1 cellular context compared by ENCODE assay signal in genomic region chr6:81759782-81760181, GRCh38.
TF ChIP-seq lines count a peak whose summit lies in the region.

No MANE protein-coding gene starts in this region.

TF ChIP-seq in GM12878, 131 proteins besides CTCF, POLR2A, EP300 and RAD21 (continued from another document):
- TF ChIP-seq PRDM15 (CRISPR knock-in tag; IDR thresholded peaks at IDR 0.05) (no peak), MLLT1 (IDR thresholded peaks at IDR 0.05) (no peak), SKIL (IDR thresholded peaks at IDR 0.05; ENCODE audit: low read depth, poor library complexity, severe bottlenecking) (peak; percentile 52), STAT1 (conservative IDR thresholded peaks at IDR 0.05) (no peak), GATAD2B (conservative IDR thresholded peaks at IDR 0.05; ENCODE audit: low read depth) (no peak), ZSCAN29 (IDR thresholded peaks at IDR 0.05) (no peak), NR2F1 (conservative IDR thresholded peaks at IDR 0.05) (peak; percentile 55; the same call in 1 of the 2 replicates), CREM (IDR thresholded peaks at IDR 0.05; ENCODE audit: low read depth) (no peak), SIN3A (IDR thresholded peaks at IDR 0.05; ENCODE audit: low read depth, low read length) (no peak), ZZZ3 (IDR thresholded peaks at IDR 0.05; ENCODE audit: control insufficient read depth, insufficient read length, low read depth) (no peak), IKZF1 (conservative IDR thresholded peaks at IDR 0.05) (peak; percentile 60), ETV6 (conservative IDR thresholded peaks at IDR 0.05 in 1 of 2, IDR thresholded peaks at IDR 0.05 in 1 of 2; ENCODE audit: borderline replicate concordance in 1 of 2, low read depth in 1 of 2) (no peak), EED (IDR thresholded peaks at IDR 0.05; ENCODE audit: low read depth) (no peak), TARDBP (IDR thresholded peaks at IDR 0.05; ENCODE audit: borderline replicate concordance) (no peak), RBBP5 (conservative IDR thresholded peaks at IDR 0.05) (no peak), RELB (IDR thresholded peaks at IDR 0.05; ENCODE audit: low read depth) (peak; percentile 71), SMC3 (IDR thresholded peaks at IDR 0.05; ENCODE audit: borderline replicate concordance, low read length) (no peak), ZNF622 (IDR thresholded peaks at IDR 0.05) (no peak), ATF3 (IDR thresholded peaks at IDR 0.05; ENCODE audit: borderline replicate concordance, extremely low read depth, low read depth, low read length) (no peak), SUPT20H (IDR thresholded peaks at IDR 0.05; ENCODE audit: borderline replicate concordance, control insufficient read depth, low read depth, low read length) (no peak), MTA2 (IDR thresholded peaks at IDR 0.05; ENCODE audit: low read depth) (peak; percentile 41; the same call in 1 of the 2 replicates), TCF12 (IDR thresholded peaks at IDR 0.05; ENCODE audit: low read depth, low read length) (no peak), RAD51 (IDR thresholded peaks at IDR 0.05) (no peak)
TF ChIP-seq in GM12878: peak in this region for 9.
